ENCODE assay signal across 26 cellular contexts in genomic region chr3:55659701-55660100, GRCh38.
"Had no signal": no experiment of that assay in that cellular context is flagged by ENCODE, and none has a peak within 500 bp of the region (broad histone marks: within the 10 kb centered on the region; RNA-seq: fewer than 3 reads in every experiment).

No MANE protein-coding gene starts in this region.

- H3K36me3 Mint-ChIP-seq: naive thymus-derived CD8-positive, alpha-beta T cell; stimulated activated memory B cell treated with anti-CD40 and anti-IgM and Interleukin-4, amounts not matched to agents 10 μg/mL and 1 μg/mL and 100 μg/mL, for 72 hours had no signal

- H3K4me3 ChIP-seq: lower lobe of right lung, ovary, right atrium auricular region, right lobe of liver, smooth muscle cell, testis, thyroid gland, transverse colon, upper lobe of left lung, uterus had no signal

- H3K36me3 ChIP-seq: lower lobe of right lung, ovary, right atrium auricular region, right lobe of liver, thyroid gland, transverse colon, upper lobe of left lung, uterus had no signal

- H3K27ac Mint-ChIP-seq: naive thymus-derived CD8-positive, alpha-beta T cell; nephron; progenitor cell of endocrine pancreas; stimulated activated memory B cell treated with anti-CD40 and anti-IgM and Interleukin-4, amounts not matched to agents 10 μg/mL and 1 μg/mL and 100 μg/mL, for 72 hours had no signal

- H3K4me2 ChIP-seq: smooth muscle cell had no signal

- FAIRE-seq: keratinocyte had no signal

- H3K27me3 ChIP-seq: ovary, right atrium auricular region, right lobe of liver, testis, thyroid gland, transverse colon, upper lobe of left lung, uterus had no signal

- H3K4me3 Mint-ChIP-seq: naive thymus-derived CD8-positive, alpha-beta T cell; nephron; stimulated activated memory B cell treated with anti-CD40 and anti-IgM and Interleukin-4, amounts not matched to agents 10 μg/mL and 1 μg/mL and 100 μg/mL, for 72 hours; stimulated activated naive CD8-positive, alpha-beta T cell treated with anti-CD3 and anti-CD28 coated beads, Interleukin-15, amount 100 ng/mL, for 72 hours had no signal

- H3K9me3 ChIP-seq: lower lobe of right lung, ovary, right atrium auricular region, right lobe of liver, testis, thyroid gland, transverse colon, upper lobe of left lung, uterus had no signal

- H3K27me3 Mint-ChIP-seq: progenitor cell of endocrine pancreas; stimulated activated memory B cell treated with anti-CD40 and anti-IgM and Interleukin-4, amounts not matched to agents 10 μg/mL and 1 μg/mL and 100 μg/mL, for 72 hours; stimulated activated naive CD8-positive, alpha-beta T cell treated with anti-CD3 and anti-CD28 coated beads, Interleukin-15, amount 100 ng/mL, for 72 hours had no signal

- H3K27ac ChIP-seq: lower lobe of right lung, ovary, right atrium auricular region, right lobe of liver, testis, thyroid gland, transverse colon, upper lobe of left lung, uterus had no signal

- H3K4me1 Mint-ChIP-seq: stimulated activated memory B cell treated with anti-CD40 and anti-IgM and Interleukin-4, amounts not matched to agents 10 μg/mL and 1 μg/mL and 100 μg/mL, for 72 hours had no signal

- DNase-seq: hippocampal formation; kidney glomerular epithelial cell; left cardiac atrium; lower lobe of right lung; mammary epithelial cell; mesenchymal stem cell; naive thymus-derived CD8-positive, alpha-beta T cell; ovary; right lobe of liver; stimulated activated CD4-positive, alpha-beta T cell treated with anti-CD3 and anti-CD28 coated beads, Interleukin-1b, Interleukin-23, amount 100 ng/mL, for 48 hours; stimulated activated CD4-positive, alpha-beta T cell treated with anti-CD3 and anti-CD28 coated beads, Interleukin-2, amount 100 ng/mL, for 48 hours; stimulated activated CD4-positive, alpha-beta T cell treated with anti-CD3 and anti-CD28 coated beads, Interleukin-4, amount 100 ng/mL, for 4 hours; stimulated activated CD8-positive, alpha-beta memory T cell treated with anti-CD3 and anti-CD28 coated beads, Interleukin-4, amount 100 ng/mL, for 48 hours; stimulated activated naive CD4-positive, alpha-beta T cell treated with Interleukin-2 at 50 U/mL for 16 hours; stimulated activated naive CD8-positive, alpha-beta T cell treated with anti-CD3 and anti-CD28 coated beads, Interleukin-15, amount 100 ng/mL, for 72 hours; testis; thyroid gland; transverse colon; uterus had no signal

- H3K9me3 Mint-ChIP-seq: naive thymus-derived CD8-positive, alpha-beta T cell; nephron; stimulated activated memory B cell treated with anti-CD40 and anti-IgM and Interleukin-4, amounts not matched to agents 10 μg/mL and 1 μg/mL and 100 μg/mL, for 72 hours; stimulated activated naive CD8-positive, alpha-beta T cell treated with anti-CD3 and anti-CD28 coated beads, Interleukin-15, amount 100 ng/mL, for 72 hours had no signal

- H3K4me1 ChIP-seq: lower lobe of right lung, right atrium auricular region, right lobe of liver, testis, thyroid gland, transverse colon, upper lobe of left lung, uterus had no signal
